Comparison of ENCODE assay signal across 8 cellular contexts in genomic region chr10:117174439-117175214, GRCh38. TPM values are rescaled to one million over a fixed set of nuclear protein-coding genes. Genes with fewer than 3 reads are reported as not detected.
A peak's percentile ranks its signal among the peaks of the same experiment; 100 is the strongest.
DNase-seq lines count a peak whose midpoint lies in the region; ATAC-seq and TF ChIP-seq lines count a peak whose summit lies in the region.

No MANE protein-coding gene starts in this region.

- H2AFZ ChIP-seq in GM23248, result peak overlapping the region; percentile 88
- H2AFZ ChIP-seq in Karpas-422 (ENCODE audit: low read length), result no peak overlapping the region

- H3K4me1 ChIP-seq in GM23248 (ENCODE audit: insufficient read depth), result no peaks in the 10 kb centered on the region
- peaks cover 14% of the 10 kb centered on the region for H3K4me1 ChIP-seq in Karpas-422 (ENCODE audit: low read length)
- peaks cover 7 to 8% of the 10 kb centered on the region in 2 donors for H3K4me1 ChIP-seq in thoracic aorta (ENCODE audit: control insufficient read depth in 1 of 2, low read depth in 2 of 2)

- H3K79me2 ChIP-seq in GM23248 (ENCODE audit: insufficient read depth) (no peaks in the 10 kb centered on the region), Karpas-422 (ENCODE audit: low read length) (no peaks in the 10 kb centered on the region)

- 13 to 16% methylated on average over 16 of the region's 16 CpGs for WGBS in GM23248 (ENCODE audit: low coverage in 1 of 2, low lambda C conversion rate in 2 of 2, missing lambda C conversion rate in 2 of 2), 2 experiments

- H3K27me3 ChIP-seq in GM23248 (replicated peaks; ENCODE audit: insufficient read depth), result peaks cover 43% of the 10 kb centered on the region
- H3K27me3 ChIP-seq in Karpas-422 (ENCODE audit: low read length), result no peaks in the 10 kb centered on the region
- H3K27me3 ChIP-seq in thoracic aorta (replicated peaks; ENCODE audit: insufficient read depth), result peaks cover 12% of the 10 kb centered on the region

- H3K27ac ChIP-seq in GM23248 (no peak overlapping the region), Karpas-422 (ENCODE audit: low read length) (no peak overlapping the region), thoracic aorta (no peak overlapping the region)

- no peaks in the 10 kb centered on the region for H3K36me3 ChIP-seq in GM23248 (ENCODE audit: low read depth)
- no peaks in the 10 kb centered on the region for H3K36me3 ChIP-seq in Karpas-422 (ENCODE audit: insufficient read depth, low read length)
- no peaks in the 10 kb centered on the region for H3K36me3 ChIP-seq in thoracic aorta

- H3K4me3 ChIP-seq in GM23248 (peak overlapping the region; percentile 66), Karpas-422 (ENCODE audit: low read length) (no peak overlapping the region), thoracic aorta (peak overlapping the region; percentile 71)

- H3K27ac Mint-ChIP-seq in glutamatergic neuron (ENCODE audit: unreplicated experiment) (peak overlapping the region; percentile 12), osteocyte (ENCODE audit: unreplicated experiment) (no peak overlapping the region)

- H3K4me3 Mint-ChIP-seq in glutamatergic neuron (ENCODE audit: unreplicated experiment) (peak overlapping the region; percentile 91), osteocyte (ENCODE audit: unreplicated experiment) (peak overlapping the region; percentile 75)

- H3K9ac ChIP-seq in GM23248 (no peak overlapping the region), Karpas-422 (ENCODE audit: low read length) (no peak overlapping the region)

- H3K36me3 Mint-ChIP-seq in glutamatergic neuron (ENCODE audit: unreplicated experiment) (no peaks in the 10 kb centered on the region), osteocyte (ENCODE audit: unreplicated experiment) (no peaks in the 10 kb centered on the region)

- H3K9me3 ChIP-seq in GM23248 (ENCODE audit: low read depth) (no peaks in the 10 kb centered on the region), Karpas-422 (ENCODE audit: low read length) (no peaks in the 10 kb centered on the region), thoracic aorta (no peaks in the 10 kb centered on the region)

- no peak for ATAC-seq in thoracic aorta (ENCODE audit: insufficient number of reproducible peaks, low FRiP score, low read depth)

- in situ Hi-C loops in GM23248 (cut with MboI), result loop anchor here (5.0 to 10.0 kb wide), 2 partner anchors 382 to 500 kb away; no protein-coding TSS in a partner anchor

- no peaks in the 10 kb centered on the region for H4K20me1 ChIP-seq in GM23248 (ENCODE audit: insufficient read depth)
- H4K20me1 ChIP-seq in Karpas-422 (ENCODE audit: insufficient read depth, low read depth, low read length), result no peaks in the 10 kb centered on the region

- H3K9me2 ChIP-seq in GM23248 (ENCODE audit: insufficient read depth), result no peaks in the 10 kb centered on the region
- H3K9me2 ChIP-seq in Karpas-422 (replicated peaks; ENCODE audit: insufficient read depth, low read length), result no peaks in the 10 kb centered on the region

- peak; percentile 81 for DNase-seq in ELR (ENCODE audit: low read depth)
- DNase-seq in GM23248, result peak; percentile 83
- DNase-seq in Karpas-422, result peak; percentile 94
- DNase-seq in SHP77 treated with DMSO at 0.1 percent for 48 hours (lab: John Stamatoyannopoulos, UW), result peak; percentile 36
- peak; percentile 86 for DNase-seq in activated naive CD4-positive, alpha-beta T cell treated with Interleukin-2 at 50 U/mL for 16 hours
- peak; percentile 90 for DNase-seq in glutamatergic neuron
- peak; percentile 91 for DNase-seq in osteocyte (ENCODE audit: extremely low spot score, unreplicated experiment)
- peak; percentile 33 for DNase-seq in thoracic aorta (ENCODE audit: low spot score)

- H3K4me1 Mint-ChIP-seq in glutamatergic neuron (ENCODE audit: low read depth, unreplicated experiment) (peaks cover 12% of the 10 kb centered on the region), osteocyte (ENCODE audit: unreplicated experiment) (peaks cover 12% of the 10 kb centered on the region)

- peak; percentile 78 for TF ChIP-seq CTCF in glutamatergic neuron (IDR thresholded peaks at IDR 0.05; ENCODE audit: partially characterized antibody, unreplicated experiment)
- TF ChIP-seq CTCF in osteocyte (IDR thresholded peaks at IDR 0.05), result peak; percentile 87
- peak; percentile 79 for TF ChIP-seq CTCF in thoracic aorta (IDR thresholded peaks at IDR 0.05)

- H3K4me2 ChIP-seq in GM23248 (ENCODE audit: unreplicated experiment), result peak overlapping the region; percentile 98
- H3K4me2 ChIP-seq in Karpas-422 (ENCODE audit: low read depth, low read length, poor library complexity, severe bottlenecking), result peak overlapping the region; percentile 21

- H3K9me3 Mint-ChIP-seq in glutamatergic neuron (ENCODE audit: unreplicated experiment) (peaks cover 3% of the 10 kb centered on the region), osteocyte (ENCODE audit: unreplicated experiment) (no peaks in the 10 kb centered on the region)

- peaks cover 11% of the 10 kb centered on the region for H3K27me3 Mint-ChIP-seq in glutamatergic neuron (ENCODE audit: unreplicated experiment)
- peaks cover 60% of the 10 kb centered on the region for H3K27me3 Mint-ChIP-seq in osteocyte (ENCODE audit: unreplicated experiment)

- H3F3A ChIP-seq in GM23248 (ENCODE audit: insufficient read depth), result peaks cover 3% of the 10 kb centered on the region; the same call in 1 of the 2 replicates

RNA-seq across cellular contexts. Expression of gene KCNK18, which starts 22.7 kb away (rescaled TPM):
- not detected in 2 replicates for total RNA-seq in GM23248 (2014; rRNA removed; shearing (Covaris generic))
- polyA plus RNA-seq in GM23248 (2016; fragmentation: Nextera tagmentation; extraction: Ambion mirVana), result not detected in 2 replicates
- not detected in 2 replicates for total RNA-seq in Karpas-422 (2014; rRNA removed; shearing (Covaris generic); ENCODE audit: low replicate concordance)
- total RNA-seq in glutamatergic neuron (ENCODE audit: unreplicated experiment) (not detected), osteocyte (not detected in 2 replicates), thoracic aorta (not detected)

RNA-seq across cellular contexts. Expression of gene VAX1, which starts 36.6 kb away (rescaled TPM):
- not detected in 2 replicates for total RNA-seq in GM23248 (2014; rRNA removed; shearing (Covaris generic))
- not detected in 2 replicates for polyA plus RNA-seq in GM23248 (2016; fragmentation: Nextera tagmentation; extraction: Ambion mirVana)
- total RNA-seq in Karpas-422 (2014; rRNA removed; shearing (Covaris generic); ENCODE audit: low replicate concordance), result not detected in 2 replicates
- total RNA-seq in glutamatergic neuron (ENCODE audit: unreplicated experiment) (0.27 TPM), osteocyte (3.2 and 4.0 TPM in 2 replicates), thoracic aorta (not detected)

Comparison
In these comparisons a context has a peak if more than half of its experiments do, and no peak if none do; other contexts are left out.
1. DNase-seq: peak in every context shown above with its lines; median percentile 94 in Karpas-422; 91 in osteocyte; 90 in glutamatergic neuron; 86 in activated naive CD4-positive, alpha-beta T cell treated with Interleukin-2 at 50 U/mL for 16 hours; 83 in GM23248; 81 in ELR; 36 in SHP77 treated with DMSO at 0.1 percent for 48 hours; 33 in thoracic aorta.